In the genomic region with DNA sequence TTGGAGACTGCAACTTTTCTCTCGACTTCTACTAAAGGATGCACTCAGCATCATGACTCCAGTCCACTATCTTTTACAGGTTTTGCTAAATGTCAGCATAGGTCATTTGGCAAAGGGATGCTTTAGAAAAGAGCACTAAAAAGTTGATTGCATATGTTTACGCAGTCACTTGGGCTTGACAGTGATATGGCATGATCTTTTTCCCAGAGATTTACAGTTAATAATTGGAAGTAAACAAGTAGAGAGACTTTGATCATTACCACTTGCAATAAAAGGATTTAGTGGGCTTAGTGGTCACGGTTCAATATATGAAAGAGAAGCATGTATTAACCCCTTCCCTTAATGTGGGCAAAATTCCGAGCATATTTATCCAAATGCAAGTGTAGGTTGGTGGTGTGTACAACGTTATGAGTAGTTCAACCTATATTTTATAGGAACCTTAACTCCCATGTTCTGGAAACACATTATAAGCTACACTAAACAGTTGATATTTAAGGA, we compare ENCODE assay signal across 8 cellular contexts. TPM values are rescaled to one million over a fixed set of nuclear protein-coding genes. Genes with fewer than 3 reads are reported as not detected.
DNase-seq lines count a peak whose midpoint lies in the region; ATAC-seq and TF ChIP-seq lines count a peak whose summit lies in the region.

No MANE protein-coding gene starts in this region.

- H3K4me2 ChIP-seq in GM23338: peak overlapping the region; percentile 78
- H3K4me2 ChIP-seq in SU-DHL-6 (ENCODE audit: low read depth, low read length, poor library complexity, severe bottlenecking): peak overlapping the region; percentile 78

- peak overlapping the region; percentile 68 for H3K9ac ChIP-seq in SU-DHL-6 (ENCODE audit: low read length)

- no peak for ATAC-seq in GM23338

- DNase-seq in GM23338 (ENCODE audit: low spot score) (no peak), foreskin fibroblast (no peak), skeletal muscle cell (ENCODE audit: low read depth) (no peak), NCI-H2081 (lab: John Stamatoyannopoulos, UW) (no peak), SIG-M5 treated with dmso at 0.1 percent for 504 hours (lab: John Stamatoyannopoulos, UW; ENCODE audit: unreplicated experiment) (no peak), HT-29 (ENCODE audit: low spot score) (no peak), NCI-H2196 (lab: John Stamatoyannopoulos, UW; ENCODE audit: unreplicated experiment) (no peak)

- H3K4me3 ChIP-seq in GM23338 (peak overlapping the region; percentile 58), SU-DHL-6 (ENCODE audit: insufficient read depth, low read length, poor library complexity, severe bottlenecking) (peak overlapping the region; percentile 85), foreskin fibroblast (ENCODE audit: low read depth in 1 of 2, low read length in 2 of 2) (peak overlapping the region; percentile 60 to 61), skeletal muscle cell (ENCODE audit: low read depth, low read length) (peak overlapping the region; percentile 71)

- H4K20me1 ChIP-seq in GM23338 (replicated peaks; ENCODE audit: insufficient read depth) (peaks cover 15% of the 10 kb centered on the region), SU-DHL-6 (ENCODE audit: low read depth, low read length) (peaks cover 16% of the 10 kb centered on the region)

- peaks cover 8% of the 10 kb centered on the region for H3K9me3 Mint-ChIP-seq in GM23338

- H2AFZ ChIP-seq in GM23338: no peak overlapping the region
- peak overlapping the region; percentile 60 for H2AFZ ChIP-seq in SU-DHL-6 (ENCODE audit: low read depth, low read length, severe bottlenecking)

- TF ChIP-seq CTCF in GM23338 (conservative IDR thresholded peaks at IDR 0.05; ENCODE audit: low read depth in 2 of 2) (no peak), SU-DHL-6 (IDR thresholded peaks at IDR 0.05; ENCODE audit: insufficient read depth, low read length, poor library complexity, severe bottlenecking) (no peak), foreskin fibroblast (IDR thresholded peaks at IDR 0.05; ENCODE audit: low read depth, low read length) (no peak)

- H3K9me2 ChIP-seq in GM23338 (ENCODE audit: insufficient read depth) (no peaks in the 10 kb centered on the region), SU-DHL-6 (replicated peaks; ENCODE audit: insufficient read depth, low read length) (no peaks in the 10 kb centered on the region)

- peaks cover 68% of the 10 kb centered on the region for H3K4me1 ChIP-seq in GM23338 (ENCODE audit: insufficient read depth)

- H3K36me3 Mint-ChIP-seq in GM23338 (ENCODE audit: low read depth): peaks cover 3% of the 10 kb centered on the region; the same call in 2 of the 3 replicates

- H3K27ac ChIP-seq in GM23338 (ENCODE audit: low read depth) (no peak overlapping the region), SU-DHL-6 (ENCODE audit: low read depth, low read length) (no peak overlapping the region)

- no peaks in the 10 kb centered on the region for H3K36me3 ChIP-seq in GM23338 (ENCODE audit: insufficient read depth)
- peaks cover 27% of the 10 kb centered on the region; the same call in 1 of the 2 replicates for H3K36me3 ChIP-seq in SU-DHL-6 (ENCODE audit: low read length)

- H3K79me2 ChIP-seq in GM23338 (replicated peaks; ENCODE audit: insufficient read depth): 0 out of 2 replicates have a peak, but pooled peaks cover 4% of the 10 kb centered on the region
- 0 out of 2 replicates have a peak, but pooled peaks cover 4% of the 10 kb centered on the region for H3K79me2 ChIP-seq in SU-DHL-6 (ENCODE audit: insufficient read depth, low read length)

- peak overlapping the region; percentile 78 for H3K4me3 Mint-ChIP-seq in GM23338

- H3K27ac Mint-ChIP-seq in GM23338: no peak overlapping the region

- peaks cover 81% of the 10 kb centered on the region for H3K27me3 ChIP-seq in GM23338 (ENCODE audit: insufficient read depth)
- no peaks in the 10 kb centered on the region for H3K27me3 ChIP-seq in SU-DHL-6 (ENCODE audit: low read length)

- H3F3A ChIP-seq in GM23338 (replicated peaks; ENCODE audit: low read depth): peaks cover 36% of the 10 kb centered on the region
- peaks cover 32% of the 10 kb centered on the region for H3F3A ChIP-seq in SU-DHL-6 (ENCODE audit: insufficient read depth)

- no peaks in the 10 kb centered on the region for H3K9me3 ChIP-seq in SU-DHL-6 (ENCODE audit: insufficient read depth, low read length)

- H3K27me3 Mint-ChIP-seq in GM23338 (ENCODE audit: insufficient read depth, low read depth, poor library complexity): peaks cover 86% of the 10 kb centered on the region

- peaks cover 51% of the 10 kb centered on the region for H3K4me1 Mint-ChIP-seq in GM23338

TF ChIP-seq in GM23338, 12 proteins besides CTCF, POLR2A, EP300 and RAD21:
- TF ChIP-seq CREB1 (CRISPR knock-in tag; IDR thresholded peaks at IDR 0.05; ENCODE audit: low read depth) (no peak), ZNF114 (CRISPR knock-in tag; IDR thresholded peaks at IDR 0.05) (no peak), NANOG (IDR thresholded peaks at IDR 0.05; ENCODE audit: borderline replicate concordance) (no peak)
TF ChIP-seq in GM23338: peak in this region for 0.

RNA-seq across cellular contexts. Expression of a gene that starts 1.8 kb away (rescaled TPM):
- total RNA-seq in GM23338 (2014; rRNA removed; shearing (Covaris generic)): 9.7 and 10.7 TPM in 2 replicates
- 2.0 and 2.3 TPM in 2 replicates for polyA plus RNA-seq in GM23338 (2016; fragmentation: Nextera tagmentation; extraction: Ambion mirVana)
- total RNA-seq in HT-29 (2014; rRNA removed; shearing (Covaris generic)): 17.6 and 19.5 TPM in 2 replicates

RNA-seq across cellular contexts. Expression of a gene that starts 6.5 kb away (rescaled TPM):
- total RNA-seq in GM23338 (2014; rRNA removed; shearing (Covaris generic)): 1.1 and 2.5 TPM in 2 replicates
- 5.2 and 6.0 TPM in 2 replicates for polyA plus RNA-seq in GM23338 (2016; fragmentation: Nextera tagmentation; extraction: Ambion mirVana)
- total RNA-seq in HT-29 (2014; rRNA removed; shearing (Covaris generic)): 12.4 and 13.4 TPM in 2 replicates

RNA-seq across cellular contexts. Expression of a gene that starts 22.6 kb away (rescaled TPM):
- total RNA-seq in GM23338 (2014; rRNA removed; shearing (Covaris generic)): 0.12 TPM in 1 of 2 replicates, not detected in the other
- 0.21 and 0.33 TPM in 2 replicates for polyA plus RNA-seq in GM23338 (2016; fragmentation: Nextera tagmentation; extraction: Ambion mirVana)
- total RNA-seq in HT-29 (2014; rRNA removed; shearing (Covaris generic)): not detected in 2 replicates
